In the genomic region with DNA sequence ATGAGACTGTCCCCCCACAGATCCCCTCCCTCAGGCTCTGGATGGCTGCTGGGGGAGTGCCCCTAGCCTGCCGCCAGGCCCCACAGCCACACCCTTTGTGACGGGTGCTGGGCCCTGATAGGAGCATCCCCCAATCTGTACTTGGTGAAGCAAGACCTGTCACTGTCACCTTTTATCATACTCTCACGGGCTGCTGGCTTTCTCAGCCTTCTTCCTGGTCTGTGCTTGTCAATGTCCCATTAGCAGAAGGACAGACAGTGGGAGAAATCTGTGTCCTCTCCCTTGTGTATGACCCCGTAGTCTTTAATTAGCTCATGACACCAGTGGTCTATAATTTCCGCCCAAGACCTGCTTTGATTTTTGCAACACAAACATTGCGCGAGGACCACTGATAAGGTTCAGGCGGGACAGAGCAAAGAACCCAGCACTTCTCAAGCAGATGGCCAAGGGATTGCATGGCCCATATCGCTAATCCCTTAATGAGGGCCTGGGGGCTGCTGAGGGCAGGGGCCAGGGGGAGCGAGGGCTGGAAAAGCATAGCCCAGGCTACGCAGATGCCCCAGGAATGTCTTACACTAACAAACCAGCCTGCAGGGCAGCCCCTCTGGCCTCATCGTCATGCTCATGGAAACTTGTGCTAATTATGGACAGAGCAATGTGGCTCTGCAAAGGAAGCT, we compare ENCODE assay signal across 1 cellular context.
TF ChIP-seq lines count a peak whose summit lies in the region.

No MANE protein-coding gene starts in this region.

TF ChIP-seq in IMR-90, 13 proteins besides CTCF, POLR2A, EP300 and RAD21 (continued from another document):
- no peak for TF ChIP-seq FOS (IDR thresholded peaks at IDR 0.05; ENCODE audit: low read depth, low read length)
- no peak for TF ChIP-seq MAZ (IDR thresholded peaks at IDR 0.05; ENCODE audit: borderline replicate concordance, low read depth, low read length)
- TF ChIP-seq, protein P1, sequence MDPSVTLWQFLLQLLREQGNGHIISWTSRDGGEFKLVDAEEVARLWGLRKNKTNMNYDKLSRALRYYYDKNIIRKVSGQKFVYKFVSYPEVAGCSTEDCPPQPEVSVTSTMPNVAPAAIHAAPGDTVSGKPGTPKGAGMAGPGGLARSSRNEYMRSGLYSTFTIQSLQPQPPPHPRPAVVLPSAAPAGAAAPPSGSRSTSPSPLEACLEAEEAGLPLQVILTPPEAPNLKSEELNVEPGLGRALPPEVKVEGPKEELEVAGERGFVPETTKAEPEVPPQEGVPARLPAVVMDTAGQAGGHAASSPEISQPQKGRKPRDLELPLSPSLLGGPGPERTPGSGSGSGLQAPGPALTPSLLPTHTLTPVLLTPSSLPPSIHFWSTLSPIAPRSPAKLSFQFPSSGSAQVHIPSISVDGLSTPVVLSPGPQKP (IDR thresholded peaks at IDR 0.05; ENCODE audit: borderline replicate concordance, low read depth, low read length), result no peak
TF ChIP-seq in IMR-90: peak in this region for 0.
